In genomic region chr14:70094106-70094505, GRCh38 we compare ENCODE assay signal across 2 cellular contexts.
TF ChIP-seq lines count a peak whose summit lies in the region.

No MANE protein-coding gene starts in this region.

TF ChIP-seq in H1, 55 proteins besides CTCF, POLR2A, EP300 and RAD21 (continued from another document):
- TF ChIP-seq HDAC2 (IDR thresholded peaks at IDR 0.05; ENCODE audit: borderline replicate concordance in 1 of 2, low read depth in 2 of 2, low read length in 2 of 2) (no peak), EGR1 (IDR thresholded peaks at IDR 0.05; ENCODE audit: borderline replicate concordance, low read depth, low read length) (no peak), TCF12 (IDR thresholded peaks at IDR 0.05; ENCODE audit: low read depth, low read length) (no peak), SAP30 (IDR thresholded peaks at IDR 0.05; ENCODE audit: insufficient read depth, insufficient replicate concordance, low read length) (no peak), SP2 (IDR thresholded peaks at IDR 0.05; ENCODE audit: low read length) (no peak), YY1 (IDR thresholded peaks at IDR 0.05; ENCODE audit: low read depth, low read length) (no peak), SIX5 (IDR thresholded peaks at IDR 0.05; ENCODE audit: low read depth, low read length) (no peak), POU5F1 (IDR thresholded peaks at IDR 0.05; ENCODE audit: low read depth, low read length) (no peak)

TF ChIP-seq in SK-N-SH treated with all-trans-retinoic acid at 6 μM for 48 hours, 23 proteins besides CTCF, POLR2A, EP300 and RAD21 (continued from another document):
- TF ChIP-seq PATZ1 (CRISPR knock-in tag; IDR thresholded peaks at IDR 0.05; ENCODE audit: borderline replicate concordance) (no peak), SNAI2 (CRISPR knock-in tag; IDR thresholded peaks at IDR 0.05) (no peak), OSR1 (CRISPR knock-in tag; IDR thresholded peaks at IDR 0.05) (no peak)
TF ChIP-seq in SK-N-SH treated with all-trans-retinoic acid at 6 μM for 48 hours: peak in this region for 0.
